Comparison of ENCODE assay signal across 8 cellular contexts in genomic region chrX:109840585-109840984, GRCh38.
DNase-seq lines count a peak whose midpoint lies in the region; ATAC-seq and TF ChIP-seq lines count a peak whose summit lies in the region.

No MANE protein-coding gene starts in this region.

- ATAC-seq in HG03159 (IDR thresholded peaks at IDR 0.05; ENCODE audit: unreplicated experiment) (no peak), HG02981 (IDR thresholded peaks at IDR 0.05; ENCODE audit: unreplicated experiment) (no peak)

- no peaks in the 10 kb centered on the region for H3K27me3 ChIP-seq in ascending aorta

- peak; percentile 6 to 17 for DNase-seq in stimulated activated CD4-positive, alpha-beta T cell treated with anti-CD3 and anti-CD28 coated beads, Interleukin-2, amount 100 ng/mL, for 24 hours
- no peak for DNase-seq in stimulated activated CD4-positive, alpha-beta T cell treated with anti-CD3 and anti-CD28 coated beads, Interleukin-2, amount 100 ng/mL, for 48 hours
- DNase-seq in ascending aorta (ENCODE audit: low spot score in 2 of 2): peak in 1 of 2 donors; percentile 79
- peak; percentile 90 for DNase-seq in kidney tubule cell (ENCODE audit: low spot score)
- no peak for DNase-seq in NCI-H2196 (lab: John Stamatoyannopoulos, UW; ENCODE audit: unreplicated experiment)
- no peak for DNase-seq in stimulated activated naive CD4-positive, alpha-beta T cell (lab: John Stamatoyannopoulos, UW)

- TF ChIP-seq CTCF in ascending aorta (IDR thresholded peaks at IDR 0.05): no peak

- peak overlapping the region; percentile 44 to 55 for H3K27ac ChIP-seq in ascending aorta

- intact Hi-C loops in ascending aorta (cut with DNase I): loop anchor here (5.0 kb wide), 1 partner anchor 108 kb away; the partner anchor contains the start of gene ACSL4

- H3K36me3 ChIP-seq in ascending aorta: no peaks in the 10 kb centered on the region

- no peak overlapping the region for H3K4me3 ChIP-seq in ascending aorta

- peaks cover 0 to 4% of the 10 kb centered on the region in 2 donors for H3K4me1 ChIP-seq in ascending aorta

- no peaks in the 10 kb centered on the region for H3K9me3 ChIP-seq in ascending aorta

Comparison
In these comparisons a context has a peak if more than half of its experiments do, and no peak if none do; other contexts are left out.
1. DNase-seq: peak in stimulated activated CD4-positive, alpha-beta T cell treated with anti-CD3 and anti-CD28 coated beads, Interleukin-2, amount 100 ng/mL, for 24 hours (2 of 2) and kidney tubule cell (single experiment); none in stimulated activated CD4-positive, alpha-beta T cell treated with anti-CD3 and anti-CD28 coated beads, Interleukin-2, amount 100 ng/mL, for 48 hours (0 of 2), NCI-H2196 (single experiment) and stimulated activated naive CD4-positive, alpha-beta T cell (0 of 6).